8 cellular contexts compared by ENCODE assay signal in genomic region chr11:19742595-19743292, GRCh38. TPM values are rescaled to one million over a fixed set of nuclear protein-coding genes. Genes with fewer than 3 reads are reported as not detected.
DNase-seq lines count a peak whose midpoint lies in the region; ATAC-seq lines count a peak whose summit lies in the region.

No MANE protein-coding gene starts in this region.

- peak overlapping the region in 1 of 2 experiments; percentile 43 for H2BK12ac ChIP-seq in mesenchymal stem cell (ENCODE audit: low read length in 2 of 2)

- H3K4me2 ChIP-seq in mesenchymal stem cell (ENCODE audit: low read length, poor library complexity, severe bottlenecking) = no peak overlapping the region

- no peaks in the 10 kb centered on the region for H3K36me3 Mint-ChIP-seq in activated CD4-positive, alpha-beta memory T cell treated with anti-CD3 and anti-CD28 coated beads for 36 hours

- H3K4me3 ChIP-seq in mesenchymal stem cell (ENCODE audit: insufficient read depth in 1 of 2, low read depth in 1 of 2, low read length in 2 of 2) = no peak overlapping the region

- no peak overlapping the region for H2BK5ac ChIP-seq in mesenchymal stem cell (ENCODE audit: low read depth, low read length, poor library complexity, severe bottlenecking)

- no peak overlapping the region for H4K91ac ChIP-seq in mesenchymal stem cell (ENCODE audit: low read length)

- WGBS in mesenchymal stem cell = 28% methylated on average over 2 of the region's 2 CpGs

- H3K4me3 Mint-ChIP-seq in activated CD4-positive, alpha-beta memory T cell treated with anti-CD3 and anti-CD28 coated beads for 36 hours = no peak overlapping the region

- H3K27ac Mint-ChIP-seq in activated CD4-positive, alpha-beta memory T cell treated with anti-CD3 and anti-CD28 coated beads for 36 hours = no peak overlapping the region

- DNase-seq in activated gamma-delta T cell treated with Interleukin-2 at 50 U/mL for 16 hours (peak; percentile 70), activated gamma-delta T cell (lab: John Stamatoyannopoulos, UW) (no peak), NCI-H510A treated with DMSO at 0.1 percent for 48 hours (lab: John Stamatoyannopoulos, UW) (peak; percentile 64), mesenchymal stem cell (peak; percentile 79)
- peak; percentile 83 for DNase-seq in activated CD4-positive, alpha-beta memory T cell treated with anti-CD3 and anti-CD28 coated beads for 36 hours
- peak; percentile 36 for DNase-seq in effector CD8-positive, alpha-beta T cell (lab: John Stamatoyannopoulos, UW)
- peak; percentile 20 to 45 for DNase-seq in stimulated activated CD8-positive, alpha-beta memory T cell treated with anti-CD3 and anti-CD28 coated beads, Interleukin-2, amount 100 ng/mL, for 48 hours (ENCODE audit: low read depth in 2 of 2)

- no peak overlapping the region for H3K4ac ChIP-seq in mesenchymal stem cell (ENCODE audit: low read depth in 1 of 2, low read length in 2 of 2)

- H2AFZ ChIP-seq in mesenchymal stem cell (ENCODE audit: low read depth, low read length) = no peak overlapping the region

- peaks cover 2% of the 10 kb centered on the region for H3K4me1 ChIP-seq in mesenchymal stem cell (ENCODE audit: control insufficient read depth, insufficient read depth, low read depth, low read length)

- peak; percentile 78 for ATAC-seq in HG03175 (IDR thresholded peaks at IDR 0.05; ENCODE audit: unreplicated experiment)

- H3K23ac ChIP-seq in mesenchymal stem cell (ENCODE audit: low read length in 2 of 2) = no peak overlapping the region

- no peaks in the 10 kb centered on the region for H3K9me3 Mint-ChIP-seq in activated CD4-positive, alpha-beta memory T cell treated with anti-CD3 and anti-CD28 coated beads for 36 hours

- H4K8ac ChIP-seq in mesenchymal stem cell (ENCODE audit: low read length) = no peak overlapping the region

- POLR2A ChIA-PET in activated CD4-positive, alpha-beta memory T cell treated with anti-CD3 and anti-CD28 coated beads for 36 hours (lab: Charles Lee) = no interaction called here

- no peaks in the 10 kb centered on the region for H3K9me3 ChIP-seq in mesenchymal stem cell (ENCODE audit: control insufficient read depth, low read length)

- intact Hi-C loops in activated CD4-positive, alpha-beta memory T cell treated with anti-CD3 and anti-CD28 coated beads for 36 hours (cut with micrococcal nuclease) = loop anchor here (1.0 to 10.0 kb wide), 2 partner anchors 162 to 178 kb away; no protein-coding TSS in a partner anchor

- H3K27ac ChIP-seq in mesenchymal stem cell (ENCODE audit: low read length, poor library complexity, severe bottlenecking) = no peak overlapping the region

- CTCF ChIA-PET in activated CD4-positive, alpha-beta memory T cell treated with anti-CD3 and anti-CD28 coated beads for 36 hours (lab: Charles Lee) = interaction anchor here (0.7 to 3.1 kb wide), 28 partner anchors 9 to 672 kb away, joined by 3 to 145 read pairs (median 4); no protein-coding TSS in a partner anchor

- no peak overlapping the region for H2BK120ac ChIP-seq in mesenchymal stem cell (ENCODE audit: low read depth, low read length)

- no peaks in the 10 kb centered on the region for H3K27me3 Mint-ChIP-seq in activated CD4-positive, alpha-beta memory T cell treated with anti-CD3 and anti-CD28 coated beads for 36 hours

- no peak overlapping the region for H3K9ac ChIP-seq in mesenchymal stem cell (ENCODE audit: low read length)

- peaks cover 5 to 43% of the 10 kb centered on the region in 2 experiments for H3K36me3 ChIP-seq in mesenchymal stem cell (ENCODE audit: control insufficient read depth in 1 of 2, insufficient read depth in 2 of 2, low read depth in 1 of 2, low read length in 2 of 2)

- no peak overlapping the region for H2BK15ac ChIP-seq in mesenchymal stem cell (ENCODE audit: low read depth, poor library complexity, severe bottlenecking)

- no peaks in the 10 kb centered on the region for H3K4me1 Mint-ChIP-seq in activated CD4-positive, alpha-beta memory T cell treated with anti-CD3 and anti-CD28 coated beads for 36 hours (ENCODE audit: low read depth)

- peak overlapping the region in 1 of 2 experiments; percentile 41 for H3K18ac ChIP-seq in mesenchymal stem cell (ENCODE audit: low read depth in 1 of 2, low read length in 2 of 2)

- H2AK5ac ChIP-seq in mesenchymal stem cell (ENCODE audit: low read length, severe bottlenecking) = no peak overlapping the region

- H3K79me1 ChIP-seq in mesenchymal stem cell (replicated peaks; ENCODE audit: low read length, poor library complexity, severe bottlenecking) = peaks cover 30% of the 10 kb centered on the region

- no peak overlapping the region for H3K14ac ChIP-seq in mesenchymal stem cell (ENCODE audit: low read length in 2 of 2)

- H3K27me3 ChIP-seq in mesenchymal stem cell (ENCODE audit: control insufficient read depth in 1 of 2, insufficient read depth in 1 of 2, low read length in 2 of 2) = no peaks in the 10 kb centered on the region

RNA-seq across cellular contexts. Expression of gene NAV2, which starts 30.1 kb away (rescaled TPM):
- under 1 TPM; 0.75 to 0.86 TPM for total RNA-seq in activated CD4-positive, alpha-beta memory T cell treated with anti-CD3 and anti-CD28 coated beads for 36 hours
- polyA plus RNA-seq in mesenchymal stem cell (2013, experiment 1 of 2) = 3.2 TPM
- 3.0 TPM for polyA plus RNA-seq in mesenchymal stem cell (2013, experiment 2 of 2)
